Comparison of ENCODE assay signal across 21 cellular contexts in the genomic region with DNA sequence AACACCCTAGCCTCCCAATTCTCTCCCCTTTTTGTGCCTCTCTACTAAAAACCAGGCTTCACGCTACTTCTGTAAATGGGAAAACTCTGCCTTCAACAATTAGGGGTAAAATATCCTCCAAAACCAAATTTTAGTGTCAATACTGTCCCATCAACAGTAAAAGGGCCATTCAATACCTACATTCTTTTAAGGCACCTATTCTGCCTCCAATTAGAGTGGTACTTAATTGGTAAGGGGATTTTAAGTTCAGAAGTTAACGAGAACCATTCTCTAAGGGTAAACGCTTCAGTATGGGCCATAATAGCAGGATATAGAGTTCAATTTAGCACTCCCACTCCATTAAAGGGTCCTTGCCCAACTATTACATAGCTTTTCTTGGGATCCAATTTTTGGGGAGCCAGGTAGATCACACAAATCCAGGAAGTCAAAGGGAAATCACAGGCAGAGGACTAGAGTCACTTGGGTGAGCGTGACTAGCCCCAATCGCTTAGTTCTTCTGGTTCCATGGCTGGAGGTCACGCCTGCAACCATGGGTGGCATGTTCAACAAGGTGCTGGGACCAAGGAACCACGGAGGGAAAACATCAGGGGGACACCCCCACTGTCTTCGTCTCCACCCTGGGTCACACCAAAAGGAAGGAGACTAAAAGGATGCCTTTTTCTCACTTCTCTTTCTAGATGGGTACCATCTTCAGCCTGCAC. TPM values are rescaled to one million over a fixed set of nuclear protein-coding genes. Genes with fewer than 3 reads are reported as not detected.
DNase-seq lines count a peak whose midpoint lies in the region; ATAC-seq and TF ChIP-seq lines count a peak whose summit lies in the region.
"Had no signal": no experiment of that assay in that cellular context is flagged by ENCODE, and none has a peak within 500 bp of the region (broad histone marks: within the 10 kb centered on the region; RNA-seq: fewer than 3 reads in every experiment).

No MANE protein-coding gene starts in this region.

- no peak overlapping the region for H3K4me3 Mint-ChIP-seq in effector memory CD8-positive, alpha-beta T cell
- H3K4me3 Mint-ChIP-seq in activated naive CD4-positive, alpha-beta T cell treated with anti-CD3 and anti-CD28 coated beads, Interleukin-2, amount 10 ng/mL, durations not matched to agents 7 days and 5 days = no peak overlapping the region
- H3K4me3 Mint-ChIP-seq in progenitor cell of endocrine pancreas (ENCODE audit: low read depth) = no peak overlapping the region
- H3K4me3 Mint-ChIP-seq: activated CD4-positive, alpha-beta T cell treated with anti-CD3 and anti-CD28 coated beads, Interleukin-2, amount 10 ng/mL, durations not matched to agents 24 days and 14 days; activated naive CD8-positive, alpha-beta T cell treated with anti-CD3 and anti-CD28 coated beads, Interleukin-2, amount 10 ng/mL, durations not matched to agents 7 days and 5 days; memory B cell had no signal

- intact Hi-C loops in OCI-LY7 (cut with micrococcal nuclease; ENCODE audit: unreplicated experiment) = loop anchor here (1.0 to 10.0 kb wide), 5 partner anchors 77 to 610 kb away; a partner anchor contains a TSS

- H3K4me1 ChIP-seq in DND-41 (ENCODE audit: insufficient read depth, low read length) (0 out of 2 replicates have a peak, but pooled peaks cover 2% of the 10 kb centered on the region), OCI-LY7 (ENCODE audit: insufficient read depth, low read length, poor library complexity, severe bottlenecking) (peaks cover 5% of the 10 kb centered on the region)

- peak; percentile 19; the same call in 1 of the 3 replicates for ATAC-seq in DND-41 (ENCODE audit: insufficient read depth, low read depth)
- peak; percentile 8 for ATAC-seq in effector memory CD8-positive, alpha-beta T cell (replicated peaks)
- no peak for ATAC-seq in GM21528 (IDR thresholded peaks at IDR 0.05; ENCODE audit: low FRiP score, unreplicated experiment)

- H3K27me3 ChIP-seq in DND-41 (ENCODE audit: insufficient read depth, low read length, poor library complexity) = peaks cover 8% of the 10 kb centered on the region
- H3K27me3 ChIP-seq: BLaER1 treated with 17β-estradiol and CSF1 and Interleukin-3, amounts not matched to agents 10 nM and 100 nM; dorsolateral prefrontal cortex had no signal

- POLR2A ChIA-PET in OCI-LY7 (lab: Charles Lee) = interaction anchor here (0.5 to 1.7 kb wide), 2 partner anchors 13 to 221 kb away, joined by 3 to 8 read pairs; no protein-coding TSS in a partner anchor

- H3K9me3 ChIP-seq in DND-41 (ENCODE audit: insufficient read depth, low read length, severe bottlenecking) (peaks cover 9% of the 10 kb centered on the region), OCI-LY7 (ENCODE audit: low read length) (no peaks in the 10 kb centered on the region)

- H3K4me2 ChIP-seq in DND-41 (ENCODE audit: insufficient read depth, low read length) (no peak overlapping the region), OCI-LY7 (ENCODE audit: low read length) (no peak overlapping the region)
- H3K4me2 ChIP-seq: BLaER1 treated with 17β-estradiol and CSF1 and Interleukin-3, amounts not matched to agents 10 nM and 100 nM had no signal

- peaks cover 3 to 5% of the 10 kb centered on the region in 2 donors for H3K4me1 Mint-ChIP-seq in effector memory CD8-positive, alpha-beta T cell (ENCODE audit: low read depth in 2 of 2)
- H3K4me1 Mint-ChIP-seq in activated naive CD4-positive, alpha-beta T cell treated with anti-CD3 and anti-CD28 coated beads, Interleukin-2, amount 10 ng/mL, durations not matched to agents 7 days and 5 days = peaks cover 2% of the 10 kb centered on the region
- H3K4me1 Mint-ChIP-seq in progenitor cell of endocrine pancreas (ENCODE audit: low read depth) = no peaks in the 10 kb centered on the region

- H3K36me3 Mint-ChIP-seq in effector memory CD8-positive, alpha-beta T cell (ENCODE audit: insufficient read depth) = no peaks in the 10 kb centered on the region
- H3K36me3 Mint-ChIP-seq in activated naive CD4-positive, alpha-beta T cell treated with anti-CD3 and anti-CD28 coated beads, Interleukin-2, amount 10 ng/mL, durations not matched to agents 7 days and 5 days = no peaks in the 10 kb centered on the region
- H3K36me3 Mint-ChIP-seq in progenitor cell of endocrine pancreas (ENCODE audit: insufficient read depth) = peaks cover 4% of the 10 kb centered on the region
- H3K36me3 Mint-ChIP-seq: activated naive CD8-positive, alpha-beta T cell treated with anti-CD3 and anti-CD28 coated beads, Interleukin-2, amount 10 ng/mL, durations not matched to agents 7 days and 5 days; memory B cell had no signal

- H3K79me2 ChIP-seq in DND-41 (ENCODE audit: insufficient read depth, low read length) (no peaks in the 10 kb centered on the region), OCI-LY7 (ENCODE audit: insufficient read depth, low read depth, low read length) (no peaks in the 10 kb centered on the region)

- no peak overlapping the region for H3K9ac ChIP-seq in DND-41 (ENCODE audit: low read depth, low read length)
- H3K9ac ChIP-seq: BLaER1 treated with 17β-estradiol and CSF1 and Interleukin-3, amounts not matched to agents 10 nM and 100 nM had no signal

- H3K27me3 Mint-ChIP-seq in effector memory CD8-positive, alpha-beta T cell = peaks cover 18 to 37% of the 10 kb centered on the region in 2 donors
- peaks cover 17% of the 10 kb centered on the region for H3K27me3 Mint-ChIP-seq in activated naive CD4-positive, alpha-beta T cell treated with anti-CD3 and anti-CD28 coated beads, Interleukin-2, amount 10 ng/mL, durations not matched to agents 7 days and 5 days
- H3K27me3 Mint-ChIP-seq in progenitor cell of endocrine pancreas = no peaks in the 10 kb centered on the region

- H3K27ac ChIP-seq in 22Rv1 = no peak overlapping the region
- no peak overlapping the region for H3K27ac ChIP-seq in DND-41 (ENCODE audit: low read length)
- no peak overlapping the region for H3K27ac ChIP-seq in OCI-LY7 (ENCODE audit: low read depth, low read length, poor library complexity, severe bottlenecking)
- H3K27ac ChIP-seq: dorsolateral prefrontal cortex, heart right ventricle, SK-N-MC had no signal

- H4K20me1 ChIP-seq in DND-41 (ENCODE audit: insufficient read depth, low read length) (no peaks in the 10 kb centered on the region), OCI-LY7 (ENCODE audit: insufficient read depth, low read length) (no peaks in the 10 kb centered on the region)
- H4K20me1 ChIP-seq: BLaER1 treated with 17β-estradiol and CSF1 and Interleukin-3, amounts not matched to agents 10 nM and 100 nM had no signal

- CTCF ChIA-PET in OCI-LY7 (lab: Charles Lee; ENCODE audit: unreplicated experiment) = no interaction called here
- CTCF ChIA-PET in activated naive CD4-positive, alpha-beta T cell treated with anti-CD3 and anti-CD28 coated beads, Interleukin-2, amount 10 ng/mL, durations not matched to agents 7 days and 5 days (lab: Charles Lee) = interaction anchor here (0.6 to 7.2 kb wide), 5 partner anchors 10 to 417 kb away, joined by 3 to 55 read pairs (median 8); no protein-coding TSS in a partner anchor

- H2AFZ ChIP-seq in DND-41 (ENCODE audit: low read depth, low read length) (no peak overlapping the region), OCI-LY7 (ENCODE audit: low read length) (peak overlapping the region; percentile 96; the same call in 1 of the 2 replicates)

- H3K27ac Mint-ChIP-seq in effector memory CD8-positive, alpha-beta T cell = no peak overlapping the region
- H3K27ac Mint-ChIP-seq in activated naive CD4-positive, alpha-beta T cell treated with anti-CD3 and anti-CD28 coated beads, Interleukin-2, amount 10 ng/mL, durations not matched to agents 7 days and 5 days = no peak overlapping the region
- no peak overlapping the region for H3K27ac Mint-ChIP-seq in progenitor cell of endocrine pancreas
- H3K27ac Mint-ChIP-seq: activated naive CD8-positive, alpha-beta T cell treated with anti-CD3 and anti-CD28 coated beads, Interleukin-2, amount 10 ng/mL, durations not matched to agents 7 days and 5 days had no signal

- no peak for DNase-seq in DND-41
- DNase-seq in OCI-LY7 (ENCODE audit: low spot score) = no peak
- DNase-seq in effector memory CD8-positive, alpha-beta T cell = no peak
- DNase-seq in T-helper 9 cell = no peak
- no peak for DNase-seq in activated naive CD4-positive, alpha-beta T cell treated with anti-CD3 and anti-CD28 coated beads, Interleukin-2, amount 10 ng/mL, durations not matched to agents 7 days and 5 days
- DNase-seq in progenitor cell of endocrine pancreas (ENCODE audit: low spot score, unreplicated experiment) = no peak
- DNase-seq: left cardiac atrium had no signal

- H3K36me3 ChIP-seq in DND-41 (ENCODE audit: insufficient read depth, low read length) = no peaks in the 10 kb centered on the region
- no peaks in the 10 kb centered on the region for H3K36me3 ChIP-seq in OCI-LY7 (ENCODE audit: insufficient read depth, low read length)
- H3K36me3 ChIP-seq: BLaER1 treated with 17β-estradiol and CSF1 and Interleukin-3, amounts not matched to agents 10 nM and 100 nM; heart right ventricle had no signal

- no peaks in the 10 kb centered on the region for H3K9me2 ChIP-seq in OCI-LY7 (ENCODE audit: insufficient read depth, low read length)

- no peaks in the 10 kb centered on the region for H3K9me3 Mint-ChIP-seq in effector memory CD8-positive, alpha-beta T cell
- H3K9me3 Mint-ChIP-seq in activated naive CD4-positive, alpha-beta T cell treated with anti-CD3 and anti-CD28 coated beads, Interleukin-2, amount 10 ng/mL, durations not matched to agents 7 days and 5 days = peaks cover 3% of the 10 kb centered on the region
- peaks cover 17% of the 10 kb centered on the region for H3K9me3 Mint-ChIP-seq in progenitor cell of endocrine pancreas (ENCODE audit: low read depth)
- H3K9me3 Mint-ChIP-seq: activated CD4-positive, alpha-beta T cell treated with anti-CD3 and anti-CD28 coated beads, Interleukin-2, amount 10 ng/mL, durations not matched to agents 24 days and 14 days; activated naive CD8-positive, alpha-beta T cell treated with anti-CD3 and anti-CD28 coated beads, Interleukin-2, amount 10 ng/mL, durations not matched to agents 7 days and 5 days; activated T-helper 2 cell treated with anti-CD3 and anti-CD28 coated beads, Interferon-gamma antibody, Interleukin-2, Interleukin-4, amounts not matched to agents 10 μg/mL and 5 μg/mL and 100 μg/mL, durations not matched to agents 14 hours and 24 hours and 36 hours; memory B cell had no signal

- TF ChIP-seq CTCF in 22Rv1 (IDR thresholded peaks at IDR 0.05) (peak; percentile 41), DND-41 (IDR thresholded peaks at IDR 0.05; ENCODE audit: borderline replicate concordance, extremely low read depth, low read length, poor library complexity, severe bottlenecking) (no peak), OCI-LY7 (conservative IDR thresholded peaks at IDR 0.05; ENCODE audit: low read length) (peak; percentile 48; the same call in 1 of the 2 replicates), progenitor cell of endocrine pancreas (IDR thresholded peaks at IDR 0.05; ENCODE audit: unreplicated experiment) (no peak)

- H3K4me3 ChIP-seq in DND-41 (ENCODE audit: low read depth in 1 of 2, low read length in 2 of 2) (no peak overlapping the region), OCI-LY7 (ENCODE audit: low read depth, low read length, poor library complexity, severe bottlenecking) (no peak overlapping the region)
- H3K4me3 ChIP-seq: BLaER1 treated with 17β-estradiol and CSF1 and Interleukin-3, amounts not matched to agents 10 nM and 100 nM; dorsolateral prefrontal cortex; heart right ventricle; SK-N-MC had no signal

- no TSS peak for BruUV-seq in OCI-LY7 (replicated peaks; lab: Mats Ljungman, UMichigan)

RNA-seq across cellular contexts. Expression of a gene that starts 20.1 kb away (rescaled TPM):
- 21.8 and 29.6 TPM in 2 replicates for total RNA-seq in OCI-LY7 (2014; rRNA removed; shearing (Covaris generic))
- total RNA-seq in OCI-LY7 (2022) (41.8 and 42.5 TPM in 2 replicates), progenitor cell of endocrine pancreas (91.0 and 93.6 TPM in 2 replicates)

RNA-seq across cellular contexts. Expression of a gene that starts 50.5 kb away (rescaled TPM):
- 0.03 TPM in 1 of 2 replicates, not detected in the other for total RNA-seq in OCI-LY7 (2014; rRNA removed; shearing (Covaris generic))
- total RNA-seq in OCI-LY7 (2022) (not detected in 2 replicates), progenitor cell of endocrine pancreas (4.3 and 4.7 TPM in 2 replicates)
- total RNA-seq: activated CD4-positive, alpha-beta T cell treated with anti-CD3 and anti-CD28 coated beads, Interleukin-2, amount 10 ng/mL, durations not matched to agents 24 days and 14 days; activated naive CD8-positive, alpha-beta T cell treated with anti-CD3 and anti-CD28 coated beads, Interleukin-2, amount 10 ng/mL, durations not matched to agents 7 days and 5 days; activated T-helper 2 cell treated with anti-CD3 and anti-CD28 coated beads, Interferon-gamma antibody, Interleukin-2, Interleukin-4, amounts not matched to agents 10 μg/mL and 5 μg/mL and 100 μg/mL, durations not matched to agents 14 hours and 24 hours and 36 hours; fibroblast of villous mesenchyme; RPMI7951; T-helper 2 cell treated with Interferon-gamma antibody and Interleukin-4, amounts not matched to agents 100 ng/mL and 5 ng/mL, for 36 hours had no signal

RNA-seq across cellular contexts. Expression of a gene that starts 52.0 kb away (rescaled TPM):
- 1.1 and 2.0 TPM in 2 replicates for total RNA-seq in OCI-LY7 (2014; rRNA removed; shearing (Covaris generic))
- total RNA-seq in OCI-LY7 (2022) (7.8 and 10.1 TPM in 2 replicates), progenitor cell of endocrine pancreas (3.1 and 3.9 TPM in 2 replicates)
- total RNA-seq: epithelial cell of proximal tubule had no signal

RNA-seq across cellular contexts. Expression of a gene that starts 52.1 kb away (rescaled TPM):
- total RNA-seq in OCI-LY7 (2014; rRNA removed; shearing (Covaris generic)) = 3.2 and 5.2 TPM in 2 replicates
- total RNA-seq in OCI-LY7 (2022) (13.5 and 16.5 TPM in 2 replicates), progenitor cell of endocrine pancreas (15.0 and 17.3 TPM in 2 replicates)

Comparison
In these comparisons a context has a peak if more than half of its experiments do, and no peak if none do; other contexts are left out.
1. CTCF ChIP-seq: peak in 22Rv1 (single experiment) and OCI-LY7 (single experiment); none in DND-41 (single experiment) and progenitor cell of endocrine pancreas (single experiment).